ENCODE assay signal across 8 cellular contexts in genomic region chr4:76212851-76213414, GRCh38. TPM values are rescaled to one million over a fixed set of nuclear protein-coding genes. Genes with fewer than 3 reads are reported as not detected.
DNase-seq lines count a peak whose midpoint lies in the region; ATAC-seq and TF ChIP-seq lines count a peak whose summit lies in the region.

No MANE protein-coding gene starts in this region.

- WGBS in endodermal cell (ENCODE audit: insufficient coverage in 1 of 2, insufficient read length in 1 of 2), 2 experiments = 31 to 42% methylated on average over 6 to 14 of the region's 14 CpGs

- intact Hi-C loops in CD8-positive, alpha-beta T cell (cut with DNase I, micrococcal nuclease) = loop anchor here (1.0 to 10.0 kb wide), 12 partner anchors 14 to 944 kb away; partner anchors contain the start of genes CCNG2 (in 2 of the 2), CCNI (in 2 of the 2), NAAA (in 2 of the 2) and SDAD1 (in 2 of the 2)
- intact Hi-C loops in activated CD4-positive, alpha-beta T cell treated with anti-CD3 and anti-CD28 coated beads, Interleukin-2, amount 10 ng/mL, durations not matched to agents 24 days and 14 days (cut with micrococcal nuclease) = loop anchor here (2.0 to 5.0 kb wide), 3 partner anchors 94 to 1374 kb away; partner anchors contain the start of gene STBD1

- H3K4me3 Mint-ChIP-seq in CD8-positive, alpha-beta T cell = peak overlapping the region; percentile 89
- peak overlapping the region; percentile 67 for H3K4me3 Mint-ChIP-seq in activated CD4-positive, alpha-beta T cell treated with anti-CD3 and anti-CD28 coated beads, Interleukin-2, amount 10 ng/mL, durations not matched to agents 24 days and 14 days
- peak overlapping the region; percentile 83 for H3K4me3 Mint-ChIP-seq in endodermal cell
- H3K4me3 Mint-ChIP-seq in type B pancreatic cell = peak overlapping the region; percentile 95

- no peaks in the 10 kb centered on the region for H3K27me3 ChIP-seq in CD8-positive, alpha-beta T cell (ENCODE audit: insufficient read depth, low read length)
- H3K27me3 ChIP-seq in endodermal cell (ENCODE audit: control insufficient read depth, insufficient read depth, low read length, poor library complexity, severe bottlenecking) = no peaks in the 10 kb centered on the region

- H3K27me3 Mint-ChIP-seq in CD8-positive, alpha-beta T cell (ENCODE audit: low read depth) = no peaks in the 10 kb centered on the region
- H3K27me3 Mint-ChIP-seq in activated CD4-positive, alpha-beta T cell treated with anti-CD3 and anti-CD28 coated beads, Interleukin-2, amount 10 ng/mL, durations not matched to agents 24 days and 14 days = peaks cover 27% of the 10 kb centered on the region
- H3K27me3 Mint-ChIP-seq in endodermal cell (ENCODE audit: insufficient read depth) (peaks cover 2% of the 10 kb centered on the region), type B pancreatic cell (no peaks in the 10 kb centered on the region)

- H3K4me1 ChIP-seq in CD8-positive, alpha-beta T cell (ENCODE audit: insufficient read depth, low read length) = peaks cover 29% of the 10 kb centered on the region
- H3K4me1 ChIP-seq in endodermal cell (ENCODE audit: control insufficient read depth, insufficient read depth, low read length) = peaks cover 9% of the 10 kb centered on the region

- H3K4me1 Mint-ChIP-seq in CD8-positive, alpha-beta T cell (ENCODE audit: low read depth) = peaks cover 66% of the 10 kb centered on the region
- H3K4me1 Mint-ChIP-seq in activated CD4-positive, alpha-beta T cell treated with anti-CD3 and anti-CD28 coated beads, Interleukin-2, amount 10 ng/mL, durations not matched to agents 24 days and 14 days = peaks cover 29% of the 10 kb centered on the region
- H3K4me1 Mint-ChIP-seq in endodermal cell (peaks cover 42% of the 10 kb centered on the region), type B pancreatic cell (ENCODE audit: unreplicated experiment) (peaks cover 60% of the 10 kb centered on the region)

- ATAC-seq in CD8-positive, alpha-beta T cell = peak; percentile 47

- H3K27ac ChIP-seq in CD8-positive, alpha-beta T cell (ENCODE audit: low read depth, low read length) = peak overlapping the region; percentile 85
- H3K27ac ChIP-seq in endodermal cell (ENCODE audit: low read depth, low read length) = peak overlapping the region; percentile 87

- POLR2A ChIA-PET in CD8-positive, alpha-beta T cell (lab: Charles Lee) = interaction anchor here (1.0 to 3.6 kb wide), 5 partner anchors 13 to 88 kb away, joined by 3 to 16 read pairs (median 3); partner anchors contain the start of gene NUP54

- peak overlapping the region; percentile 75 for H3K4me3 ChIP-seq in CD8-positive, alpha-beta T cell (ENCODE audit: low read depth, low read length)
- H3K4me3 ChIP-seq in endodermal cell (ENCODE audit: low read length) = peak overlapping the region; percentile 89

- H3K9me3 ChIP-seq in CD8-positive, alpha-beta T cell (ENCODE audit: low read length) = no peaks in the 10 kb centered on the region
- H3K9me3 ChIP-seq in endodermal cell (ENCODE audit: control insufficient read depth, low read length) = no peaks in the 10 kb centered on the region

- peak; percentile 16 to 70 (median 42) for DNase-seq in CD8-positive, alpha-beta T cell
- peak; percentile 52 for DNase-seq in HT-29 (ENCODE audit: low spot score)
- peak; percentile 79 for DNase-seq in activated CD4-positive, alpha-beta T cell treated with anti-CD3 and anti-CD28 coated beads, Interleukin-2, amount 10 ng/mL, durations not matched to agents 24 days and 14 days
- DNase-seq in endodermal cell = no peak
- DNase-seq in myocyte (ENCODE audit: low read depth) = peak; percentile 51
- no peak for DNase-seq in type B pancreatic cell (ENCODE audit: extremely low spot score, unreplicated experiment)
- DNase-seq in NCI-H2029 treated with DMSO at 0.1 percent for 48 hours (lab: John Stamatoyannopoulos, UW) = no peak
- DNase-seq in NCI-H2107 (lab: John Stamatoyannopoulos, UW) = no peak

- peak overlapping the region; percentile 95 for H3K27ac Mint-ChIP-seq in CD8-positive, alpha-beta T cell
- H3K27ac Mint-ChIP-seq in activated CD4-positive, alpha-beta T cell treated with anti-CD3 and anti-CD28 coated beads, Interleukin-2, amount 10 ng/mL, durations not matched to agents 24 days and 14 days = peak overlapping the region; percentile 68
- H3K27ac Mint-ChIP-seq in endodermal cell = peak overlapping the region; percentile 92
- H3K27ac Mint-ChIP-seq in type B pancreatic cell = peak overlapping the region; percentile 96

- peak overlapping the region; percentile 62 for H3K9ac ChIP-seq in endodermal cell (ENCODE audit: extremely low read depth, low read length, poor library complexity, severe bottlenecking)

- H3K36me3 Mint-ChIP-seq in CD8-positive, alpha-beta T cell = peaks cover 9% of the 10 kb centered on the region
- no peaks in the 10 kb centered on the region for H3K36me3 Mint-ChIP-seq in activated CD4-positive, alpha-beta T cell treated with anti-CD3 and anti-CD28 coated beads, Interleukin-2, amount 10 ng/mL, durations not matched to agents 24 days and 14 days (ENCODE audit: low read depth)
- H3K36me3 Mint-ChIP-seq in endodermal cell (ENCODE audit: low read depth) (no peaks in the 10 kb centered on the region), type B pancreatic cell (peaks cover 7% of the 10 kb centered on the region)

- no peak for TF ChIP-seq CTCF in CD8-positive, alpha-beta T cell (IDR thresholded peaks at IDR 0.05)
- TF ChIP-seq CTCF in endodermal cell (conservative IDR thresholded peaks at IDR 0.05) = no peak
- TF ChIP-seq CTCF in type B pancreatic cell (conservative IDR thresholded peaks at IDR 0.05) = no peak

- CTCF ChIA-PET in CD8-positive, alpha-beta T cell (lab: Charles Lee) = interaction anchor here (1.2 to 4.9 kb wide), 3 partner anchors 13 to 33 kb away, joined by 3 to 23 read pairs (median 3); no protein-coding TSS in a partner anchor

- H3K36me3 ChIP-seq in CD8-positive, alpha-beta T cell (ENCODE audit: insufficient read depth, low read length) = no peaks in the 10 kb centered on the region
- H3K36me3 ChIP-seq in endodermal cell (ENCODE audit: control insufficient read depth, insufficient read depth, low read length) = no peaks in the 10 kb centered on the region

- no peaks in the 10 kb centered on the region for H3K9me3 Mint-ChIP-seq in CD8-positive, alpha-beta T cell
- peaks cover 4% of the 10 kb centered on the region for H3K9me3 Mint-ChIP-seq in activated CD4-positive, alpha-beta T cell treated with anti-CD3 and anti-CD28 coated beads, Interleukin-2, amount 10 ng/mL, durations not matched to agents 24 days and 14 days
- H3K9me3 Mint-ChIP-seq in endodermal cell (no peaks in the 10 kb centered on the region), type B pancreatic cell (no peaks in the 10 kb centered on the region)

RNA-seq across cellular contexts. Expression of gene SCARB2, which starts 0.7 kb away (rescaled TPM):
- 10 to 100 TPM; 33.3 to 34.4 TPM for total RNA-seq in CD8-positive, alpha-beta T cell
- 99.5 and 105 TPM in 2 replicates for total RNA-seq in HT-29 (2014; rRNA removed; shearing (Covaris generic))
- 1.5 and 1.7 TPM in 2 replicates for total RNA-seq in activated CD4-positive, alpha-beta T cell treated with anti-CD3 and anti-CD28 coated beads, Interleukin-2, amount 10 ng/mL, durations not matched to agents 24 days and 14 days
- total RNA-seq in endodermal cell = 10 to 100 TPM; 45.8 to 78.5 TPM
- 76.5 TPM for polyA plus RNA-seq in endodermal cell (2013, experiment 1 of 2)
- polyA plus RNA-seq in endodermal cell (2013, experiment 2 of 2) = 71.8 TPM
- 208 and 216 TPM in 2 replicates for total RNA-seq in myocyte
- polyA plus RNA-seq in myocyte (2012) = 140 TPM
- total RNA-seq in type B pancreatic cell (ENCODE audit: low replicate concordance) = 102 and 107 TPM in 2 replicates

RNA-seq across cellular contexts. Expression of gene FAM47E, which starts 38.6 kb away (rescaled TPM):
- total RNA-seq in CD8-positive, alpha-beta T cell = under 1 TPM; 0.19 to 0.44 TPM
- total RNA-seq in HT-29 (2014; rRNA removed; shearing (Covaris generic)) = 2.4 and 2.9 TPM in 2 replicates
- total RNA-seq in activated CD4-positive, alpha-beta T cell treated with anti-CD3 and anti-CD28 coated beads, Interleukin-2, amount 10 ng/mL, durations not matched to agents 24 days and 14 days = not detected in 2 replicates
- total RNA-seq in endodermal cell (1 to 10 TPM in 1 of 2 donors, under 1 TPM in 1; 0.84 to 2.5 TPM), myocyte (0.13 and 0.21 TPM in 2 replicates), type B pancreatic cell (ENCODE audit: low replicate concordance) (3.8 and 5.4 TPM in 2 replicates)
- polyA plus RNA-seq in endodermal cell (2013, experiment 1 of 2) = 5.7 TPM
- polyA plus RNA-seq in endodermal cell (2013, experiment 2 of 2) = 3.5 TPM
- 0.28 TPM for polyA plus RNA-seq in myocyte (2012)

Comparison
In these comparisons a context has a peak if more than half of its experiments do, and no peak if none do; other contexts are left out.
1. DNase-seq: peak in CD8-positive, alpha-beta T cell (7 of 7), HT-29 (single experiment), activated CD4-positive, alpha-beta T cell treated with anti-CD3 and anti-CD28 coated beads, Interleukin-2, amount 10 ng/mL, durations not matched to agents 24 days and 14 days (single experiment) and myocyte (single experiment); none in endodermal cell (single experiment), type B pancreatic cell (single experiment), NCI-H2029 treated with DMSO at 0.1 percent for 48 hours (single experiment) and NCI-H2107 (single experiment).
2. RNA of gene SCARB2, which starts 0.7 kb away (total RNA-seq): 208 to 216 TPM in myocyte, 99.5 to 105 TPM in HT-29, 102 to 107 TPM in type B pancreatic cell, 45.8 to 78.5 TPM in endodermal cell and 33.3 to 34.4 TPM in CD8-positive, alpha-beta T cell; 1.5 to 1.7 TPM in activated CD4-positive, alpha-beta T cell treated with anti-CD3 and anti-CD28 coated beads, Interleukin-2, amount 10 ng/mL, durations not matched to agents 24 days and 14 days; every median in the first group is over 10 times any median in the second.
3. Peak in every context shown above with its lines, with median percentiles within 50 percentile points of each other: H3K27ac Mint-ChIP-seq and H3K4me3 Mint-ChIP-seq.